1 cellular context compared by ENCODE assay signal in genomic region chr19:47018923-47019322, GRCh38.
TF ChIP-seq lines count a peak whose summit lies in the region.

No MANE protein-coding gene starts in this region.

TF ChIP-seq in GM23338, 12 proteins besides CTCF, POLR2A, EP300 and RAD21:
- no peak for TF ChIP-seq ZNF462 (CRISPR knock-in tag; IDR thresholded peaks at IDR 0.05)
- TF ChIP-seq ZNF114 (CRISPR knock-in tag; IDR thresholded peaks at IDR 0.05) = no peak
- TF ChIP-seq EZH2phosphoT487 (IDR thresholded peaks at IDR 0.05; ENCODE audit: unreplicated experiment) = no peak
- no peak for TF ChIP-seq REST (IDR thresholded peaks at IDR 0.05; ENCODE audit: unreplicated experiment)
